ENCODE assay signal across 8 cellular contexts in genomic region chr5:55601209-55601618, GRCh38.
DNase-seq lines count a peak whose midpoint lies in the region; ATAC-seq, FAIRE-seq and TF ChIP-seq lines count a peak whose summit lies in the region.

No MANE protein-coding gene starts in this region.

- H3K4me3 ChIP-seq in A549 (peak overlapping the region; percentile 14; the same call in 1 of the 3 replicates), prostate gland (no peak overlapping the region)

- H3K36me3 ChIP-seq in prostate gland: no peaks in the 10 kb centered on the region

- H3K4me2 ChIP-seq in A549: peak overlapping the region; percentile 77

- H3K36me3 Mint-ChIP-seq in activated naive CD8-positive, alpha-beta T cell treated with anti-CD3 and anti-CD28 coated beads for 36 hours: no peaks in the 10 kb centered on the region

- H3K9me3 Mint-ChIP-seq in activated naive CD8-positive, alpha-beta T cell treated with anti-CD3 and anti-CD28 coated beads for 36 hours: no peaks in the 10 kb centered on the region

- ATAC-seq in A549 (peak; percentile 81), GM18498 (IDR thresholded peaks at IDR 0.05; ENCODE audit: unreplicated experiment) (no peak)

- TF ChIP-seq EP300 in A549 (IDR thresholded peaks at IDR 0.05): peak in 1 of 2 experiments; percentile 71; a peak in 2 of 5 replicates

- DNase-seq in A549 (ENCODE audit: low read depth in 1 of 2, low spot score in 1 of 2): peak; percentile 63 to 96
- DNase-seq in HCEC 1CT: peak; percentile 85
- no peak for DNase-seq in activated naive CD8-positive, alpha-beta T cell treated with anti-CD3 and anti-CD28 coated beads for 36 hours
- peak; percentile 84 for DNase-seq in cardiac septum (ENCODE audit: low spot score)
- peak; percentile 95 for DNase-seq in prostate gland (ENCODE audit: low spot score)
- no peak for DNase-seq in HK-2 (ENCODE audit: unreplicated experiment)
- no peak for DNase-seq in D341Med (ENCODE audit: low spot score)

- H3K9me3 ChIP-seq in A549: no peaks in the 10 kb centered on the region
- no peaks in the 10 kb centered on the region for H3K9me3 ChIP-seq in prostate gland

- H3K27me3 ChIP-seq in prostate gland (replicated peaks; ENCODE audit: insufficient read depth): no peaks in the 10 kb centered on the region

- no peak for TF ChIP-seq POLR2A in A549 (IDR thresholded peaks at IDR 0.05; ENCODE audit: low read length)
- TF ChIP-seq POLR2A in prostate gland (IDR thresholded peaks at IDR 0.05): no peak

- no peak; a peak in 2 of 5 replicates for TF ChIP-seq RAD21 in A549 (conservative IDR thresholded peaks at IDR 0.05 in 1 of 2, IDR thresholded peaks at IDR 0.05 in 1 of 2)

- intact Hi-C loops in cardiac septum (cut with DNase I) (loop anchor here (1.0 to 5.0 kb wide), 6 partner anchors 24 to 194 kb away; partner anchors contain the start of gene PLPP1), prostate gland (cut with DNase I) (loop anchor here (5.0 kb wide), 1 partner anchor 164 kb away; no protein-coding TSS in a partner anchor)

- peaks cover 43% of the 10 kb centered on the region for H3K4me1 Mint-ChIP-seq in activated naive CD8-positive, alpha-beta T cell treated with anti-CD3 and anti-CD28 coated beads for 36 hours

- H3K27ac Mint-ChIP-seq in activated naive CD8-positive, alpha-beta T cell treated with anti-CD3 and anti-CD28 coated beads for 36 hours: peak overlapping the region; percentile 20

- H3K27ac ChIP-seq in A549 (peak overlapping the region; percentile 84 to 86), prostate gland (peak overlapping the region; percentile 90 to 96)

- TF ChIP-seq CTCF in A549 (IDR thresholded peaks at IDR 0.05) (no peak), prostate gland (IDR thresholded peaks at IDR 0.05) (peak in 1 of 4 experiments; percentile 3)

- POLR2A ChIA-PET in A549 (lab: Yijun Ruan, JAX): no interaction called here

- CTCF ChIA-PET in A549 (lab: Yijun Ruan, JAX): no interaction called here

- peak overlapping the region; percentile 54 for H3K4me3 Mint-ChIP-seq in activated naive CD8-positive, alpha-beta T cell treated with anti-CD3 and anti-CD28 coated beads for 36 hours

- no peaks in the 10 kb centered on the region for H3K27me3 Mint-ChIP-seq in activated naive CD8-positive, alpha-beta T cell treated with anti-CD3 and anti-CD28 coated beads for 36 hours

- peaks cover 78% of the 10 kb centered on the region for H3K4me1 ChIP-seq in A549
- peaks cover 20% of the 10 kb centered on the region for H3K4me1 ChIP-seq in prostate gland (replicated peaks)

- 2% methylated on average over 8 of the region's 8 CpGs for WGBS in A549 (ENCODE audit: missing lambda C conversion rate)
- 2% methylated on average over 8 of the region's 8 CpGs for WGBS in prostate gland

- FAIRE-seq in A549 (lab: Jason Lieb, UNC): no peak

TF ChIP-seq in A549, 52 proteins besides CTCF, POLR2A, EP300 and RAD21:
- TF ChIP-seq JUN (IDR thresholded peaks at IDR 0.05) (peak in 1 of 2 experiments; percentile 55; a peak in 2 of 5 replicates), MAX (IDR thresholded peaks at IDR 0.05) (peak; percentile 48; the same call in 1 of the 2 replicates), FOSL2 (IDR thresholded peaks at IDR 0.05) (no peak), FOSL2 (CRISPR knock-in tag; IDR thresholded peaks at IDR 0.05) (peak; percentile 54; the same call in 1 of the 2 replicates), CEBPB (IDR thresholded peaks at IDR 0.05) (peak; percentile 14 to 60; a peak in 2 of 4 replicates), BHLHE40 (IDR thresholded peaks at IDR 0.05; ENCODE audit: low read depth, low read length) (no peak), BCL3 (IDR thresholded peaks at IDR 0.05) (0 out of 3 replicates have a peak, but pooled peaks have one; percentile 17), ESRRA (IDR thresholded peaks at IDR 0.05; ENCODE audit: borderline replicate concordance, low read length) (peak; percentile 44; the same call in 1 of the 2 replicates), GATA3 (IDR thresholded peaks at IDR 0.05; ENCODE audit: borderline replicate concordance) (peak; percentile 56; the same call in 1 of the 2 replicates), SMC3 (IDR thresholded peaks at IDR 0.05) (0 out of 3 replicates have a peak, but pooled peaks have one; percentile 10), EHF (CRISPR knock-in tag; IDR thresholded peaks at IDR 0.05) (no peak), E2F6 (IDR thresholded peaks at IDR 0.05; ENCODE audit: borderline replicate concordance, low read depth) (peak; percentile 63; the same call in 1 of the 2 replicates)

Comparison
In these comparisons a context has a peak if more than half of its experiments do, and no peak if none do; other contexts are left out.
1. DNase-seq: peak in A549 (2 of 2), HCEC 1CT (single experiment), cardiac septum (single experiment) and prostate gland (single experiment); none in activated naive CD8-positive, alpha-beta T cell treated with anti-CD3 and anti-CD28 coated beads for 36 hours (single experiment), HK-2 (single experiment) and D341Med (single experiment).